ENCODE assay signal across 12 cellular contexts in genomic region chr4:107854326-107855030, GRCh38. TPM values are rescaled to one million over a fixed set of nuclear protein-coding genes. Genes with fewer than 3 reads are reported as not detected.
DNase-seq lines count a peak whose midpoint lies in the region; ATAC-seq and TF ChIP-seq lines count a peak whose summit lies in the region.
"Had no signal": no experiment of that assay in that cellular context is flagged by ENCODE, and none has a peak within 500 bp of the region (broad histone marks: within the 10 kb centered on the region; RNA-seq: fewer than 3 reads in every experiment).

No MANE protein-coding gene starts in this region.

- H3K9me3 ChIP-seq in adrenal gland (replicated peaks in 1 of 3) (no peaks in the 10 kb centered on the region), gastroesophageal sphincter (no peaks in the 10 kb centered on the region), gastrocnemius medialis (no peaks in the 10 kb centered on the region)

- H3K27me3 ChIP-seq in adrenal gland: no peaks in the 10 kb centered on the region
- H3K27me3 ChIP-seq in gastroesophageal sphincter: no peaks in the 10 kb centered on the region
- H3K27me3 ChIP-seq in gastrocnemius medialis: no peaks in the 10 kb centered on the region

- peak; percentile 65 for ATAC-seq in gastroesophageal sphincter
- ATAC-seq in gastrocnemius medialis: peak; percentile 56 to 58
- no peak for ATAC-seq in GM19324 (IDR thresholded peaks at IDR 0.05; ENCODE audit: low FRiP score, unreplicated experiment)
- ATAC-seq: CD8-positive, alpha-beta T cell had no signal

- intact Hi-C loops in adrenal gland (cut with DNase I) (no loop called here), gastrocnemius medialis (cut with DNase I; ENCODE audit: low total_unique reads) (no loop called here)

- H3K36me3 ChIP-seq in adrenal gland (replicated peaks in 1 of 2) (no peaks in the 10 kb centered on the region), gastroesophageal sphincter (no peaks in the 10 kb centered on the region), gastrocnemius medialis (no peaks in the 10 kb centered on the region)

- DNase-seq in GM03348 (ENCODE audit: low spot score) (peak; percentile 57), adrenal gland (no peak), gastrocnemius medialis (no peak), NCI-H524 (lab: John Stamatoyannopoulos, UW) (no peak), Kasumi-1 (lab: John Stamatoyannopoulos, UW) (no peak), C1 segment of cervical spinal cord (lab: John Stamatoyannopoulos, UW) (no peak)
- DNase-seq: CD8-positive, alpha-beta T cell; MM.1S; NCI-H446 treated with DMSO at 0.1 percent for 48 hours had no signal

- TF ChIP-seq EP300 in gastroesophageal sphincter (IDR thresholded peaks at IDR 0.05): no peak

- in situ Hi-C loops in gastrocnemius medialis (cut with MboI; ENCODE audit: low sequenced_read_pairs in 4 of 4): no loop called here

- TF ChIP-seq CTCF in adrenal gland (IDR thresholded peaks at IDR 0.05) (no peak), gastroesophageal sphincter (IDR thresholded peaks at IDR 0.05) (no peak), gastrocnemius medialis (IDR thresholded peaks at IDR 0.05 in 4 of 5, conservative IDR thresholded peaks at IDR 0.05 in 1 of 5) (no peak)

- no peak for TF ChIP-seq POLR2A in adrenal gland (IDR thresholded peaks at IDR 0.05)
- no peak for TF ChIP-seq POLR2A in gastroesophageal sphincter (IDR thresholded peaks at IDR 0.05)
- no peak for TF ChIP-seq POLR2A in gastrocnemius medialis (IDR thresholded peaks at IDR 0.05)

- 74 to 93% (median 85%) methylated on average over 3 of the region's 3 CpGs for WGBS in adrenal gland, 4 donors
- 49 to 73% methylated on average over 3 of the region's 3 CpGs for WGBS in gastroesophageal sphincter (ENCODE audit: low coverage in 1 of 2), 2 donors

- H3K4me1 ChIP-seq in adrenal gland (replicated peaks in 1 of 2): peaks cover 0 to 14% of the 10 kb centered on the region in 2 donors
- H3K4me1 ChIP-seq in gastroesophageal sphincter: peaks cover 7 to 84% (median 17%) of the 10 kb centered on the region in 3 donors
- H3K4me1 ChIP-seq in gastrocnemius medialis: peaks cover 49% of the 10 kb centered on the region in 2 donors

- H3K4me3 ChIP-seq in adrenal gland (peak overlapping the region in 1 of 4 donors; percentile 17), gastroesophageal sphincter (peak overlapping the region in 1 of 2 donors; percentile 11), gastrocnemius medialis (peak overlapping the region; percentile 13 to 33 (median 28))
- H3K4me3 ChIP-seq: lung had no signal

- H3K27ac ChIP-seq in adrenal gland: peak overlapping the region in 4 of 5 donors; percentile 27 to 63 (median 46)
- peak overlapping the region; percentile 51 to 65 (median 60) for H3K27ac ChIP-seq in gastroesophageal sphincter
- peak overlapping the region; percentile 47 to 54 (median 52) for H3K27ac ChIP-seq in gastrocnemius medialis

RNA-seq across cellular contexts. Expression of gene SGMS2, which starts 29.7 kb away (rescaled TPM):
- 10 to 100 TPM; 11.2 to 52.3 (median 24.3) TPM for total RNA-seq in adrenal gland
- 10 to 100 TPM in 1 of 3 donors, 1 to 10 TPM in 2; 1.0 to 12.1 (median 1.6) TPM for polyA plus RNA-seq in adrenal gland
- total RNA-seq in gastroesophageal sphincter: 100 to 1,000 TPM; 170 to 499 (median 277) TPM
- 10 to 100 TPM; 10.2 to 79.1 (median 23.8) TPM for total RNA-seq in gastrocnemius medialis
- total RNA-seq: CD8-positive, alpha-beta T cell had no signal
